27 cellular contexts compared by ENCODE assay signal in the genomic region with DNA sequence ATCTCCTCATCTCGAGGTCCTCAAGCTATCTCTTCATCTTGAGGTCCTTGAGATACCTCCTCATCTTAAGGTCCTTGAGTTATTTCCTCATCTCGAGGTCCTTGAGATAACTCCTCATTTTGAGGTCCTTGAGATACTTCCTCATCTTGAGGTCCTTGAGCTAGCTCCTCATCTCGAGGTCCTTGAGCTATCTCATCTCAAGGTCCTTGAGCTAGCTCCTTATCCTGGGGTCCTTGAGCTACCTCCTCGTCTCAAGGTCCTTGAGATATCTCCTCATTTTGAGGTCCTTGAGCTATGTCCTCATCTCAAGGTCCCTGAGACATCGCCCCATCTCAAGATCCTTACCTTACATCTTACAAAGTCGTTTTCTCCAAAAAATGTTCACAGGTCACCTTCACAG. TPM values are rescaled to one million over a fixed set of nuclear protein-coding genes. Genes with fewer than 3 reads are reported as not detected.
DNase-seq lines count a peak whose midpoint lies in the region; ATAC-seq and TF ChIP-seq lines count a peak whose summit lies in the region.
"Had no signal": no experiment of that assay in that cellular context is flagged by ENCODE, and none has a peak within 500 bp of the region (broad histone marks: within the 10 kb centered on the region; RNA-seq: fewer than 3 reads in every experiment).

No MANE protein-coding gene starts in this region.

- no peak overlapping the region for H3K4me3 ChIP-seq in thyroid gland (replicated peaks in 1 of 3)
- H3K4me3 ChIP-seq: adrenal gland, SJSA1, transverse colon had no signal

- H3K27ac ChIP-seq in CD4-positive, alpha-beta T cell (ENCODE audit: low read depth, low read length): peak overlapping the region; percentile 14
- H3K27ac ChIP-seq in thyroid gland: no peak overlapping the region
- H3K27ac ChIP-seq: adrenal gland, SJSA1, transverse colon had no signal

- H3K9me3 Mint-ChIP-seq in activated CD4-positive, alpha-beta T cell treated with anti-CD3 and anti-CD28 coated beads for 36 hours (ENCODE audit: low read depth): peaks cover 8% of the 10 kb centered on the region
- H3K9me3 Mint-ChIP-seq in CD4-positive, alpha-beta T cell: no peaks in the 10 kb centered on the region
- H3K9me3 Mint-ChIP-seq in memory B cell: peaks cover 5% of the 10 kb centered on the region

- POLR2A ChIA-PET in activated CD4-positive, alpha-beta T cell treated with anti-CD3 and anti-CD28 coated beads for 36 hours (lab: Charles Lee): interaction anchor here (0.5 to 1.0 kb wide), 2 partner anchors 18 to 591 kb away, joined by 3 to 5 read pairs; no protein-coding TSS in a partner anchor
- POLR2A ChIA-PET in CD4-positive, alpha-beta T cell (lab: Charles Lee): interaction anchor here (0.9 to 2.0 kb wide), 4 partner anchors 9 to 18 kb away, joined by 3 to 11 read pairs (median 4); partner anchors contain the start of gene VAV1

- no peaks in the 10 kb centered on the region for H3K36me3 ChIP-seq in thyroid gland
- H3K36me3 ChIP-seq: adrenal gland, SJSA1, transverse colon had no signal

- no peak overlapping the region for H3K4me3 Mint-ChIP-seq in activated CD4-positive, alpha-beta T cell treated with anti-CD3 and anti-CD28 coated beads for 36 hours
- no peak overlapping the region for H3K4me3 Mint-ChIP-seq in CD4-positive, alpha-beta T cell
- H3K4me3 Mint-ChIP-seq in T-helper 17 cell (no peak overlapping the region), memory B cell (no peak overlapping the region)
- H3K4me3 Mint-ChIP-seq: brain, mesothelial cell of epicardium, nephron had no signal

- H3K4me1 ChIP-seq in thyroid gland: no peaks in the 10 kb centered on the region
- H3K4me1 ChIP-seq: adrenal gland, SJSA1, transverse colon had no signal

- CTCF ChIA-PET in activated CD4-positive, alpha-beta T cell treated with anti-CD3 and anti-CD28 coated beads for 36 hours (lab: Charles Lee): interaction anchor here (0.7 to 2.2 kb wide), 4 partner anchors 10 to 374 kb away, joined by 3 to 9 read pairs (median 4); partner anchors contain the start of gene VAV1
- CTCF ChIA-PET in CD4-positive, alpha-beta T cell (lab: Charles Lee): interaction anchor here (0.7 kb wide), 1 partner anchor 741 kb away, joined by 6 read pairs; no protein-coding TSS in a partner anchor

- H3K27ac Mint-ChIP-seq in activated CD4-positive, alpha-beta T cell treated with anti-CD3 and anti-CD28 coated beads for 36 hours: peak overlapping the region; percentile 59
- H3K27ac Mint-ChIP-seq in CD4-positive, alpha-beta T cell: peak overlapping the region; percentile 80
- peak overlapping the region; percentile 66 for H3K27ac Mint-ChIP-seq in T-helper 17 cell
- H3K27ac Mint-ChIP-seq in memory B cell: peak overlapping the region; percentile 51
- H3K27ac Mint-ChIP-seq: brain, mesothelial cell of epicardium, nephron had no signal

- TF ChIP-seq POLR2A in thyroid gland (IDR thresholded peaks at IDR 0.05): no peak

- WGBS in thyroid gland, 2 donors: 47 to 56% methylated on average over 6 of the region's 6 CpGs

- TF ChIP-seq CTCF in CD4-positive, alpha-beta T cell (IDR thresholded peaks at IDR 0.05): no peak
- TF ChIP-seq CTCF in thyroid gland (IDR thresholded peaks at IDR 0.05): no peak

- no peaks in the 10 kb centered on the region for H3K27me3 ChIP-seq in CD4-positive, alpha-beta T cell (ENCODE audit: control insufficient read depth, insufficient read depth, low read length)
- no peaks in the 10 kb centered on the region for H3K27me3 ChIP-seq in thyroid gland
- H3K27me3 ChIP-seq: adrenal gland, SJSA1, transverse colon had no signal

- DNase-seq in activated CD4-positive, alpha-beta T cell treated with anti-CD3 and anti-CD28 coated beads for 36 hours: no peak
- DNase-seq in activated CD4-positive, alpha-beta T cell treated with anti-CD3 and anti-CD28 coated beads for 1 hour: no peak
- no peak for DNase-seq in CD4-positive, alpha-beta T cell
- DNase-seq in T-helper 17 cell (no peak), memory B cell (ENCODE audit: low spot score in 2 of 2) (no peak), thyroid gland (no peak), DMS79 (lab: John Stamatoyannopoulos, UW) (no peak)
- DNase-seq: 8988T; activated CD4-positive, CD25-positive, alpha-beta regulatory T cell treated with anti-CD3 and anti-CD28 coated beads, Interleukin-2, amount 50 U/mL, for 72 hours; adrenal gland; effector CD4-positive, alpha-beta T cell; H7; IMR-90; islet precursor cell; NCI-H1417; NCI-H2081 treated with DMSO at 0.1 percent for 48 hours; NCI-H345; NCI-H748 treated with DMSO at 0.1 percent for 48 hours; transverse colon had no signal

- H3K27me3 Mint-ChIP-seq in activated CD4-positive, alpha-beta T cell treated with anti-CD3 and anti-CD28 coated beads for 36 hours: no peaks in the 10 kb centered on the region
- H3K27me3 Mint-ChIP-seq in CD4-positive, alpha-beta T cell: no peaks in the 10 kb centered on the region
- H3K27me3 Mint-ChIP-seq in T-helper 17 cell (no peaks in the 10 kb centered on the region), memory B cell (no peaks in the 10 kb centered on the region)

- intact Hi-C loops in activated CD4-positive, alpha-beta T cell treated with anti-CD3 and anti-CD28 coated beads for 36 hours (cut with DNase I, micrococcal nuclease): no loop called here
- intact Hi-C loops in CD4-positive, alpha-beta T cell (cut with DNase I, micrococcal nuclease): no loop called here
- intact Hi-C loops in thyroid gland (cut with DNase I): no loop called here

- no peaks in the 10 kb centered on the region for H3K9me3 ChIP-seq in CD4-positive, alpha-beta T cell (ENCODE audit: control insufficient read depth, low read length)
- H3K9me3 ChIP-seq in T-helper 17 cell (ENCODE audit: control insufficient read depth, low read length, poor library complexity, severe bottlenecking) (no peaks in the 10 kb centered on the region), thyroid gland (no peaks in the 10 kb centered on the region)
- H3K9me3 ChIP-seq: adrenal gland, transverse colon had no signal

- peaks cover 72% of the 10 kb centered on the region for H3K4me1 Mint-ChIP-seq in activated CD4-positive, alpha-beta T cell treated with anti-CD3 and anti-CD28 coated beads for 36 hours
- H3K4me1 Mint-ChIP-seq in CD4-positive, alpha-beta T cell (ENCODE audit: low read depth): peaks cover 75% of the 10 kb centered on the region
- H3K4me1 Mint-ChIP-seq in T-helper 17 cell (peaks cover 32% of the 10 kb centered on the region), memory B cell (peaks cover 30% of the 10 kb centered on the region)
- H3K4me1 Mint-ChIP-seq: brain, mesothelial cell of epicardium, nephron had no signal

- ATAC-seq in activated CD4-positive, alpha-beta T cell treated with anti-CD3 and anti-CD28 coated beads for 36 hours: no peak
- ATAC-seq in CD4-positive, alpha-beta T cell (ENCODE audit: poor library complexity): no peak
- no peak for ATAC-seq in T-helper 17 cell
- ATAC-seq in memory B cell (ENCODE audit: low read depth): no peak
- ATAC-seq in HG02763 (IDR thresholded peaks at IDR 0.05; ENCODE audit: unreplicated experiment): no peak

- H3K36me3 Mint-ChIP-seq in activated CD4-positive, alpha-beta T cell treated with anti-CD3 and anti-CD28 coated beads for 36 hours (ENCODE audit: low read depth): peaks cover 64% of the 10 kb centered on the region
- H3K36me3 Mint-ChIP-seq in CD4-positive, alpha-beta T cell (ENCODE audit: low read depth): peaks cover 77% of the 10 kb centered on the region
- H3K36me3 Mint-ChIP-seq in T-helper 17 cell (ENCODE audit: low read depth) (peaks cover 8% of the 10 kb centered on the region), memory B cell (peaks cover 41% of the 10 kb centered on the region)
- H3K36me3 Mint-ChIP-seq: brain, mesothelial cell of epicardium had no signal

RNA-seq across cellular contexts. Expression of gene VAV1, which starts 18.7 kb away (rescaled TPM):
- 10 to 100 TPM; 73.4 to 90.8 TPM for total RNA-seq in activated CD4-positive, alpha-beta T cell treated with anti-CD3 and anti-CD28 coated beads for 36 hours
- total RNA-seq in CD4-positive, alpha-beta T cell: 10 to 100 TPM; 70.0 to 70.1 TPM
- total RNA-seq in T-helper 17 cell (10 to 100 TPM; 83.0 to 92.0 TPM), thyroid gland (1 to 10 TPM; 1.7 to 4.3 (median 2.6) TPM)
- total RNA-seq: IMR-90, MCF 10A, mesothelial cell of epicardium, osteocyte, SJSA1 had no signal

RNA-seq across cellular contexts. Expression of gene SH2D3A, which starts 24.0 kb away (rescaled TPM):
- total RNA-seq in activated CD4-positive, alpha-beta T cell treated with anti-CD3 and anti-CD28 coated beads for 36 hours: 10 to 100 TPM; 20.7 to 23.2 TPM
- 10 to 100 TPM; 39.2 to 41.3 TPM for total RNA-seq in CD4-positive, alpha-beta T cell
- total RNA-seq in T-helper 17 cell (10 to 100 TPM; 43.8 to 50.3 TPM), thyroid gland (10 to 100 TPM; 14.1 to 27.4 (median 20.7) TPM)
- total RNA-seq: osteocyte, RPMI7951, SJSA1 had no signal

RNA-seq across cellular contexts. Expression of gene TRIP10, which starts 51.8 kb away (rescaled TPM):
- total RNA-seq in activated CD4-positive, alpha-beta T cell treated with anti-CD3 and anti-CD28 coated beads for 36 hours: 10 to 100 TPM; 45.1 to 50.0 TPM
- 1 to 10 TPM; 1.6 to 1.9 TPM for total RNA-seq in CD4-positive, alpha-beta T cell
- total RNA-seq in T-helper 17 cell (1 to 10 TPM in 1 of 2 donors, under 1 TPM in 1; 0.92 to 3.3 TPM), thyroid gland (10 to 100 TPM; 48.9 to 65.8 (median 58.8) TPM)

RNA-seq across cellular contexts. Expression of gene GPR108, which starts 53.9 kb away (rescaled TPM):
- 10 to 100 TPM; 58.8 to 59.9 TPM for total RNA-seq in activated CD4-positive, alpha-beta T cell treated with anti-CD3 and anti-CD28 coated beads for 36 hours
- total RNA-seq in CD4-positive, alpha-beta T cell: 10 to 100 TPM; 34.5 to 36.6 TPM
- total RNA-seq in T-helper 17 cell (10 to 100 TPM; 53.4 to 55.5 TPM), thyroid gland (100 to 1,000 TPM in 3 of 4 donors, 10 to 100 TPM in 1; 87.9 to 152 (median 116) TPM)

Comparison
In these comparisons a context has a peak if more than half of its experiments do, and no peak if none do; other contexts are left out.
1. RNA of gene VAV1, which starts 18.7 kb away (total RNA-seq): 83.0 to 92.0 TPM in T-helper 17 cell, 73.4 to 90.8 TPM in activated CD4-positive, alpha-beta T cell treated with anti-CD3 and anti-CD28 coated beads for 36 hours and 70.0 to 70.1 TPM in CD4-positive, alpha-beta T cell; 1.7 to 4.3 TPM in thyroid gland; every median in the first group is over 10 times any median in the second.
2. RNA of gene TRIP10, which starts 51.8 kb away (total RNA-seq): 48.9 to 65.8 TPM in thyroid gland and 45.1 to 50.0 TPM in activated CD4-positive, alpha-beta T cell treated with anti-CD3 and anti-CD28 coated beads for 36 hours; 0.92 to 3.3 TPM in T-helper 17 cell and 1.6 to 1.9 TPM in CD4-positive, alpha-beta T cell; every median in the first group is over 10 times any median in the second.
3. Peak in every context shown above with its lines, with median percentiles within 50 percentile points of each other: H3K27ac Mint-ChIP-seq.